In genomic region chr7:126750207-126750911, GRCh38 we compare ENCODE assay signal across 27 cellular contexts.
DNase-seq lines count a peak whose midpoint lies in the region; ATAC-seq and TF ChIP-seq lines count a peak whose summit lies in the region.
"Had no signal": no experiment of that assay in that cellular context is flagged by ENCODE, and none has a peak within 500 bp of the region (broad histone marks: within the 10 kb centered on the region; RNA-seq: fewer than 3 reads in every experiment).

No MANE protein-coding gene starts in this region.

- no peaks in the 10 kb centered on the region for H3K9me3 ChIP-seq in prostate gland
- H3K9me3 ChIP-seq: BLaER1, SJSA1 had no signal

- no peak for TF ChIP-seq CTCF in prostate gland (IDR thresholded peaks at IDR 0.05)
- no peak for TF ChIP-seq CTCF in MCF 10A (IDR thresholded peaks at IDR 0.05; ENCODE audit: unreplicated experiment)

- no peaks in the 10 kb centered on the region for H3K4me1 Mint-ChIP-seq in MCF 10A (ENCODE audit: insufficient read depth, unreplicated experiment)
- H3K4me1 Mint-ChIP-seq: CD4-positive, CD25-positive, alpha-beta regulatory T cell; T-cell had no signal

- intact Hi-C loops in prostate gland (cut with DNase I) (no loop called here), MCF 10A (cut with micrococcal nuclease) (no loop called here)

- no peaks in the 10 kb centered on the region for H3K27me3 ChIP-seq in prostate gland (replicated peaks; ENCODE audit: insufficient read depth)
- H3K27me3 ChIP-seq: BLaER1 had no signal

- H3K27ac Mint-ChIP-seq in MCF 10A (ENCODE audit: low read depth, unreplicated experiment), result no peak overlapping the region
- H3K27ac Mint-ChIP-seq: CD4-positive, CD25-positive, alpha-beta regulatory T cell; T-cell had no signal

- POLR2A ChIA-PET in MCF 10A (lab: Yijun Ruan, JAX), result no interaction called here

- H3K36me3 ChIP-seq in prostate gland, result no peaks in the 10 kb centered on the region
- H3K36me3 ChIP-seq: BLaER1, SJSA1 had no signal

- CTCF ChIA-PET in MCF 10A (lab: Yijun Ruan, JAX), result interaction anchor here (1.2 kb wide), 1 partner anchor 10 kb away, joined by 3 read pairs; no protein-coding TSS in a partner anchor

- ATAC-seq in GM18498 (IDR thresholded peaks at IDR 0.05; ENCODE audit: unreplicated experiment), result peak; percentile 46
- ATAC-seq in GM18867 (IDR thresholded peaks at IDR 0.05; ENCODE audit: unreplicated experiment), result peak; percentile 74
- peak; percentile 63 for ATAC-seq in GM21576 (IDR thresholded peaks at IDR 0.05; ENCODE audit: unreplicated experiment)
- peak; percentile 49 for ATAC-seq in HG03103 (IDR thresholded peaks at IDR 0.05; ENCODE audit: low read depth, unreplicated experiment)
- ATAC-seq: T-cell had no signal

- no peak for DNase-seq in prostate gland (ENCODE audit: low spot score)
- DNase-seq in GM03348 (ENCODE audit: low spot score), result no peak
- DNase-seq in OCI-M2 (lab: John Stamatoyannopoulos, UW; ENCODE audit: unreplicated experiment), result no peak
- no peak for DNase-seq in MCF 10A (ENCODE audit: unreplicated experiment)
- DNase-seq: CD4-positive, CD25-positive, alpha-beta regulatory T cell; DMS153; DND-41; GM23248; H7; KG1; NCI-H1048; NCI-H146; NCI-H1930; NCI-H2107; NCI-H446; NCI-H524 treated with DMSO at 0.1 percent for 48 hours; NCI-H82; NK-92 treated with Interleukin-12 subunit alpha and Interleukin-12 subunit beta, amount 100 ng/mL, for 24 hours; Right ventricle myocardium superior; RPMI8226; T-cell had no signal

- no peak for TF ChIP-seq POLR2A in prostate gland (IDR thresholded peaks at IDR 0.05)

- 79% methylated on average over 4 of the region's 4 CpGs for WGBS in prostate gland

- no TSS peak for BruUV-seq in MCF 10A (replicated peaks; lab: Mats Ljungman, UMichigan)

- H3K36me3 Mint-ChIP-seq in MCF 10A (ENCODE audit: insufficient read depth, unreplicated experiment), result no peaks in the 10 kb centered on the region
- H3K36me3 Mint-ChIP-seq: CD4-positive, CD25-positive, alpha-beta regulatory T cell; T-cell had no signal

- H3K27me3 Mint-ChIP-seq in MCF 10A (ENCODE audit: insufficient read depth, unreplicated experiment), result no peaks in the 10 kb centered on the region
- H3K27me3 Mint-ChIP-seq: T-cell had no signal

- no peak overlapping the region for H3K4me3 ChIP-seq in prostate gland
- H3K4me3 ChIP-seq: BLaER1, GM23248, SJSA1 had no signal

- H3K9me3 Mint-ChIP-seq in MCF 10A (ENCODE audit: unreplicated experiment), result no peaks in the 10 kb centered on the region
- H3K9me3 Mint-ChIP-seq: T-cell had no signal

- H3K4me1 ChIP-seq in prostate gland (replicated peaks), result no peaks in the 10 kb centered on the region
- H3K4me1 ChIP-seq: BLaER1, SJSA1 had no signal

- no peak overlapping the region for H3K4me3 Mint-ChIP-seq in MCF 10A (ENCODE audit: unreplicated experiment)
- H3K4me3 Mint-ChIP-seq: CD4-positive, CD25-positive, alpha-beta regulatory T cell; T-cell had no signal

- H3K27ac ChIP-seq in prostate gland, result no peak overlapping the region
- H3K27ac ChIP-seq: BLaER1, GM23248, SJSA1 had no signal
